ENCODE assay signal across 22 cellular contexts in genomic region chr10:95172851-95173250, GRCh38. TPM values are rescaled to one million over a fixed set of nuclear protein-coding genes. Genes with fewer than 3 reads are reported as not detected.
A peak's percentile ranks its signal among the peaks of the same experiment; 100 is the strongest.
DNase-seq lines count a peak whose midpoint lies in the region; ATAC-seq and TF ChIP-seq lines count a peak whose summit lies in the region.
"Had no signal": no experiment of that assay in that cellular context is flagged by ENCODE, and none has a peak within 500 bp of the region (broad histone marks: within the 10 kb centered on the region; RNA-seq: fewer than 3 reads in every experiment).

No MANE protein-coding gene starts in this region.

- H3K36me3 ChIP-seq in effector memory CD4-positive, alpha-beta T cell (ENCODE audit: control insufficient read depth, insufficient read depth, low read length): no peaks in the 10 kb centered on the region

- H3K27me3 ChIP-seq in H9 (ENCODE audit: insufficient read depth, low read length) (no peaks in the 10 kb centered on the region), foreskin keratinocyte (no peaks in the 10 kb centered on the region)
- no peaks in the 10 kb centered on the region for H3K27me3 ChIP-seq in effector memory CD4-positive, alpha-beta T cell (replicated peaks; ENCODE audit: control insufficient read depth, insufficient read depth, low read length, poor library complexity, severe bottlenecking)

- H3K27me3 Mint-ChIP-seq in H9 (ENCODE audit: low read depth): no peaks in the 10 kb centered on the region
- no peaks in the 10 kb centered on the region for H3K27me3 Mint-ChIP-seq in WTC11 (ENCODE audit: low read depth)
- H3K27me3 Mint-ChIP-seq: CD4-positive, alpha-beta memory T cell had no signal

- no peak for DNase-seq in H9
- no peak for DNase-seq in WTC11 (ENCODE audit: low spot score)
- peak; percentile 75 for DNase-seq in epithelial cell of esophagus (ENCODE audit: low read depth)
- peak; percentile 49 to 75 for DNase-seq in foreskin keratinocyte
- DNase-seq in effector CD4-positive, alpha-beta T cell: no peak
- DNase-seq in activated T-cell treated with anti-CD3 and anti-CD28 coated beads, Interleukin-2, amount 50 U/mL, for 48 hours: no peak
- DNase-seq in NCI-H1105 treated with DMSO at 0.1 percent for 48 hours (lab: John Stamatoyannopoulos, UW): no peak
- no peak for DNase-seq in effector memory CD4-positive, alpha-beta T cell
- DNase-seq: C1 segment of cervical spinal cord; Calu3; CD4-positive, alpha-beta memory T cell; COR-L47; DMS53; DMS79 treated with DMSO at 0.1 percent for 48 hours; GF-D8; GOT3; HCEC 1CT had no signal

- TF ChIP-seq CTCF in H9 (conservative IDR thresholded peaks at IDR 0.05) (no peak), WTC11 (IDR thresholded peaks at IDR 0.05) (no peak), epithelial cell of esophagus (IDR thresholded peaks at IDR 0.05; ENCODE audit: insufficient read depth, low read depth, low read length, missing control alignments) (no peak), foreskin keratinocyte (conservative IDR thresholded peaks at IDR 0.05) (no peak)

- no peaks in the 10 kb centered on the region for H4K20me1 ChIP-seq in H9 (ENCODE audit: control insufficient read depth, insufficient read depth, insufficient read length)

- peaks cover 2 to 3% of the 10 kb centered on the region in 2 experiments; a peak in 2 of 5 replicates for H3K9me3 Mint-ChIP-seq in H9
- peaks cover 8% of the 10 kb centered on the region for H3K9me3 Mint-ChIP-seq in WTC11

- no peak overlapping the region for H3K23ac ChIP-seq in H9 (ENCODE audit: insufficient read length, low read depth, low read length)

- H3K4me1 ChIP-seq in H9 (ENCODE audit: insufficient read depth, low read length) (no peaks in the 10 kb centered on the region), foreskin keratinocyte (no peaks in the 10 kb centered on the region)
- no peaks in the 10 kb centered on the region for H3K4me1 ChIP-seq in effector memory CD4-positive, alpha-beta T cell (ENCODE audit: control insufficient read depth, insufficient read depth, low read length, poor library complexity, severe bottlenecking)

- no peak overlapping the region for H3K14ac ChIP-seq in H9 (ENCODE audit: insufficient read depth, low read length)

- H3K56ac ChIP-seq in H9 (ENCODE audit: insufficient read length, low read depth, low read length): no peak overlapping the region

- H4K8ac ChIP-seq in H9 (replicated peaks; ENCODE audit: insufficient read length, low read depth, low read length): no peak overlapping the region

- no peaks in the 10 kb centered on the region for H3K9me3 ChIP-seq in H9 (ENCODE audit: control insufficient read depth, low read depth, low read length)
- H3K9me3 ChIP-seq in effector memory CD4-positive, alpha-beta T cell (ENCODE audit: control insufficient read depth, low read length): no peaks in the 10 kb centered on the region

- H4K5ac ChIP-seq in H9 (ENCODE audit: insufficient read length, low read depth, low read length): no peak overlapping the region

- H3K27ac ChIP-seq in H9 (ENCODE audit: insufficient read length, low read depth, low read length) (no peak overlapping the region), foreskin keratinocyte (no peak overlapping the region)
- H3K27ac ChIP-seq in effector memory CD4-positive, alpha-beta T cell (ENCODE audit: insufficient read depth, low read length, poor library complexity, severe bottlenecking): no peak overlapping the region

- no peaks in the 10 kb centered on the region for H3K79me2 ChIP-seq in H9 (ENCODE audit: insufficient read depth, low read length)

- no peak overlapping the region for H3K4ac ChIP-seq in H9 (ENCODE audit: low read depth, low read length)

- H3K27ac Mint-ChIP-seq in H9: no peak overlapping the region; a peak in 1 of 7 replicates
- H3K27ac Mint-ChIP-seq in WTC11: no peak overlapping the region
- H3K27ac Mint-ChIP-seq: CD4-positive, alpha-beta memory T cell had no signal

- no CpG with 5 or more reads among the region's 1 CpG for WGBS in H9 (ENCODE audit: extremely low coverage, insufficient read length, low lambda C conversion rate)

- H4K91ac ChIP-seq in H9 (ENCODE audit: insufficient read length, low read depth, low read length): no peak overlapping the region

- no peak overlapping the region for H3K4me2 ChIP-seq in H9 (ENCODE audit: insufficient read depth, insufficient read length, low read length)

- no peak overlapping the region for H2AK5ac ChIP-seq in H9 (ENCODE audit: insufficient read length, low read length)

- H3K36me3 Mint-ChIP-seq in H9 (ENCODE audit: insufficient read depth in 1 of 3, low read depth in 3 of 3) (peaks cover 2 to 3% (median 3%) of the 10 kb centered on the region in 3 experiments; a peak in 5 of 7 replicates), WTC11 (peaks cover 6% of the 10 kb centered on the region)
- H3K36me3 Mint-ChIP-seq: CD4-positive, alpha-beta memory T cell had no signal

- no peak overlapping the region for H3K4me3 ChIP-seq in epithelial cell of esophagus (ENCODE audit: low read length)
- H3K4me3 ChIP-seq in effector memory CD4-positive, alpha-beta T cell (ENCODE audit: insufficient read depth, low read depth, low read length, poor library complexity, severe bottlenecking): no peak overlapping the region

- no peak for ATAC-seq in WTC11
- ATAC-seq in foreskin keratinocyte: peak; percentile 82

- peaks cover 0 to 3% of the 10 kb centered on the region in 2 experiments; a peak in 2 of 4 replicates for H3K4me1 Mint-ChIP-seq in H9
- no peaks in the 10 kb centered on the region for H3K4me1 Mint-ChIP-seq in WTC11
- H3K4me1 Mint-ChIP-seq: CD4-positive, alpha-beta memory T cell had no signal

- H3K23me2 ChIP-seq in H9 (ENCODE audit: insufficient read length, low read depth, low read length, poor library complexity, severe bottlenecking): no peaks in the 10 kb centered on the region

- no peak overlapping the region for H3K18ac ChIP-seq in H9 (ENCODE audit: insufficient read length, low read depth, low read length)

- H2BK5ac ChIP-seq in H9 (ENCODE audit: insufficient read length, low read length): peak overlapping the region; percentile 29

- no peak overlapping the region for H2BK12ac ChIP-seq in H9 (ENCODE audit: insufficient read length, low read depth, low read length)

- H2BK20ac ChIP-seq in H9 (ENCODE audit: low read depth, low read length, poor library complexity, severe bottlenecking): no peak overlapping the region

- H3K9ac ChIP-seq in H9 (ENCODE audit: extremely low read depth, insufficient read length, low read length): no peak overlapping the region

- no peak overlapping the region; the same call in 1 of the 2 replicates for H2BK15ac ChIP-seq in H9 (ENCODE audit: low read depth, low read length)

- POLR2A ChIA-PET in WTC11 (lab: Charles Lee): interaction anchor here (0.6 kb wide), 1 partner anchor 30 kb away, joined by 5 read pairs; no protein-coding TSS in a partner anchor

- no peak overlapping the region for H2BK120ac ChIP-seq in H9 (ENCODE audit: low read depth, low read length, poor library complexity, severe bottlenecking)

- H3K79me1 ChIP-seq in H9 (ENCODE audit: insufficient read depth, low read depth, low read length, poor library complexity, severe bottlenecking): no peaks in the 10 kb centered on the region

- CTCF ChIA-PET in WTC11 (lab: Charles Lee): interaction anchor here (1.3 kb wide), 1 partner anchor 70 kb away, joined by 4 read pairs; no protein-coding TSS in a partner anchor

- no peak overlapping the region for H2AFZ ChIP-seq in H9 (ENCODE audit: low read length)

- H3T11ph ChIP-seq in H9 (ENCODE audit: low read length): no peak overlapping the region

- H3K4me3 Mint-ChIP-seq in H9 (no peak overlapping the region), WTC11 (no peak overlapping the region)
- H3K4me3 Mint-ChIP-seq: CD4-positive, alpha-beta memory T cell had no signal

TF ChIP-seq in WTC11, 78 proteins besides CTCF, POLR2A, EP300 and RAD21:
- 0 out of 2 replicates have a peak, but pooled peaks have one; percentile 46 for TF ChIP-seq ZNF121 (CRISPR knock-in tag; IDR thresholded peaks at IDR 0.05)
- TF ChIP-seq IRF1 (CRISPR knock-in tag; IDR thresholded peaks at IDR 0.05): no peak
- no peak for TF ChIP-seq GRHL2 (CRISPR knock-in tag; IDR thresholded peaks at IDR 0.05; ENCODE audit: insufficient replicate concordance, severe bottlenecking)
- TF ChIP-seq ZBTB21 (CRISPR knock-in tag; IDR thresholded peaks at IDR 0.05; ENCODE audit: borderline replicate concordance): no peak

RNA-seq across cellular contexts. Expression of gene ACSM6, which starts 21.2 kb away (rescaled TPM):
- total RNA-seq in H9 (2021) (0.18 TPM in 1 of 2 replicates, not detected in the other), WTC11 (2021) (0.11 to 0.14 TPM in 2 of 3 replicates, not detected in the other), foreskin keratinocyte (not detected in 2 replicates)
- polyA plus RNA-seq in foreskin keratinocyte: not detected in 2 replicates
- total RNA-seq: A172; A673; Calu3; CD4-positive, alpha-beta memory T cell; Daoy; G401 had no signal
- polyA plus RNA-seq: BJ; CD4-positive, alpha-beta memory T cell had no signal

Comparison
In these comparisons a context has a peak if more than half of its experiments do, and no peak if none do; other contexts are left out.
1. DNase-seq: peak in epithelial cell of esophagus (single experiment) and foreskin keratinocyte (2 of 2); none in H9 (single experiment), WTC11 (single experiment), effector CD4-positive, alpha-beta T cell (single experiment), activated T-cell treated with anti-CD3 and anti-CD28 coated beads, Interleukin-2, amount 50 U/mL, for 48 hours (0 of 2), NCI-H1105 treated with DMSO at 0.1 percent for 48 hours (single experiment) and effector memory CD4-positive, alpha-beta T cell (0 of 3).